In the genomic region with DNA sequence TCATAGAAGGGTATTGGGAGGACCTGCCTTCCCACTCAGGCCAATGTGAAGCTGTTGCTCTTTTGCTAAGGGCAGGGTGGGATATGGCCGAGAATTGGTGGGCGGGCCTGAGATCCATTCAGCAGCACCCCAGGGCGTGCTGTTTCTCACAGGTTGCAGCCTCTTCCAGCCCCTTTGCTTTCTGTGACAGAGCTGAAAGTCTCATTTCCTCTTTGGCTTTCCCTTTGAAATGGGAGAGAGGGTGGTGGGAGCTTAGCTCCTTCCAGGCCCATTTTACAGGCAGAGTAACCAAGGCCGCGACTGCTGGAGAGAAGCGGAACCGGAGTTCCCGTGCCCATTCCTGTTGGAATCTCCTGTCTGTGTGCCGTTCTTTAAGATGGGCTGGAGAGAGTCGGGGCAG, we compare ENCODE assay signal across 18 cellular contexts.
"Had no signal": no experiment of that assay in that cellular context is flagged by ENCODE, and none has a peak within 500 bp of the region (broad histone marks: within the 10 kb centered on the region; RNA-seq: fewer than 3 reads in every experiment).

No MANE protein-coding gene starts in this region.

- DNase-seq: activated CD4-positive, alpha-beta memory T cell treated with anti-CD3 and anti-CD28 coated beads, Interleukin-2, amount 10 ng/mL, durations not matched to agents 7 days and 5 days; activated gamma-delta T cell treated with Interleukin-2 at 50 U/mL for 16 hours; activated naive CD8-positive, alpha-beta T cell treated with anti-CD3 and anti-CD28 coated beads for 36 hours; activated T-cell treated with anti-CD3 and anti-CD28 coated beads, Interleukin-2, amount 50 U/mL, for 48 hours; aorta; effector CD4-positive, alpha-beta T cell; gastrocnemius medialis; heart right ventricle; mammary epithelial cell; natural killer cell; nucleus accumbens; psoas muscle; stimulated activated CD4-positive, alpha-beta T cell treated with anti-CD3 and anti-CD28 coated beads, Interleukin-2, amount 100 ng/mL, for 48 hours; stimulated activated naive CD8-positive, alpha-beta T cell treated with anti-CD3 and anti-CD28 coated beads, Interleukin-15, Interleukin-2, amounts not matched to agents 100 U/mL and 50 U/mL, for 24 hours; testis had no signal

- H3K4me3 Mint-ChIP-seq: activated CD4-positive, alpha-beta memory T cell treated with anti-CD3 and anti-CD28 coated beads, Interleukin-2, amount 10 ng/mL, durations not matched to agents 7 days and 5 days; activated naive CD8-positive, alpha-beta T cell treated with anti-CD3 and anti-CD28 coated beads for 36 hours; natural killer cell; T-helper 2 cell treated with Interferon-gamma antibody and Interleukin-4, amounts not matched to agents 5 μg/mL and 100 μg/mL, for 36 hours had no signal

- H3K27me3 ChIP-seq: cardiac muscle cell, gastrocnemius medialis, heart right ventricle, testis had no signal

- H3K4me1 Mint-ChIP-seq: activated CD4-positive, alpha-beta memory T cell treated with anti-CD3 and anti-CD28 coated beads, Interleukin-2, amount 10 ng/mL, durations not matched to agents 7 days and 5 days; activated naive CD8-positive, alpha-beta T cell treated with anti-CD3 and anti-CD28 coated beads for 36 hours; natural killer cell had no signal

- H3K36me3 ChIP-seq: cardiac muscle cell, gastrocnemius medialis had no signal

- H3K9me3 Mint-ChIP-seq: activated CD4-positive, alpha-beta memory T cell treated with anti-CD3 and anti-CD28 coated beads, Interleukin-2, amount 10 ng/mL, durations not matched to agents 7 days and 5 days; activated naive CD8-positive, alpha-beta T cell treated with anti-CD3 and anti-CD28 coated beads for 36 hours; natural killer cell; T-helper 2 cell treated with Interferon-gamma antibody and Interleukin-4, amounts not matched to agents 5 μg/mL and 100 μg/mL, for 36 hours had no signal

- H3K27ac Mint-ChIP-seq: activated CD4-positive, alpha-beta memory T cell treated with anti-CD3 and anti-CD28 coated beads, Interleukin-2, amount 10 ng/mL, durations not matched to agents 7 days and 5 days; activated naive CD8-positive, alpha-beta T cell treated with anti-CD3 and anti-CD28 coated beads for 36 hours; natural killer cell; T-helper 2 cell treated with Interferon-gamma antibody and Interleukin-4, amounts not matched to agents 5 μg/mL and 100 μg/mL, for 36 hours had no signal

- H3K4me3 ChIP-seq: cardiac muscle cell, gastrocnemius medialis, heart right ventricle, psoas muscle, testis had no signal

- H3K36me3 Mint-ChIP-seq: activated naive CD8-positive, alpha-beta T cell treated with anti-CD3 and anti-CD28 coated beads for 36 hours; natural killer cell had no signal

- ATAC-seq: gastrocnemius medialis; heart right ventricle; left lobe of liver; natural killer cell; psoas muscle; stimulated activated naive CD8-positive, alpha-beta T cell treated with anti-CD3 and anti-CD28 coated beads, Interleukin-15, Interleukin-2, amounts not matched to agents 100 U/mL and 50 U/mL, for 24 hours had no signal

- H3K27me3 Mint-ChIP-seq: activated CD4-positive, alpha-beta memory T cell treated with anti-CD3 and anti-CD28 coated beads, Interleukin-2, amount 10 ng/mL, durations not matched to agents 7 days and 5 days; activated naive CD8-positive, alpha-beta T cell treated with anti-CD3 and anti-CD28 coated beads for 36 hours had no signal

- H3K27ac ChIP-seq: cardiac muscle cell, gastrocnemius medialis, psoas muscle, testis had no signal

- H3K9me3 ChIP-seq: gastrocnemius medialis, heart right ventricle, psoas muscle, testis had no signal
